In genomic region chr5:150357326-150358260, GRCh38 we compare ENCODE assay signal across 8 cellular contexts. TPM values are rescaled to one million over a fixed set of nuclear protein-coding genes. Genes with fewer than 3 reads are reported as not detected.
DNase-seq lines count a peak whose midpoint lies in the region; ATAC-seq and TF ChIP-seq lines count a peak whose summit lies in the region.

A gene with protein sequence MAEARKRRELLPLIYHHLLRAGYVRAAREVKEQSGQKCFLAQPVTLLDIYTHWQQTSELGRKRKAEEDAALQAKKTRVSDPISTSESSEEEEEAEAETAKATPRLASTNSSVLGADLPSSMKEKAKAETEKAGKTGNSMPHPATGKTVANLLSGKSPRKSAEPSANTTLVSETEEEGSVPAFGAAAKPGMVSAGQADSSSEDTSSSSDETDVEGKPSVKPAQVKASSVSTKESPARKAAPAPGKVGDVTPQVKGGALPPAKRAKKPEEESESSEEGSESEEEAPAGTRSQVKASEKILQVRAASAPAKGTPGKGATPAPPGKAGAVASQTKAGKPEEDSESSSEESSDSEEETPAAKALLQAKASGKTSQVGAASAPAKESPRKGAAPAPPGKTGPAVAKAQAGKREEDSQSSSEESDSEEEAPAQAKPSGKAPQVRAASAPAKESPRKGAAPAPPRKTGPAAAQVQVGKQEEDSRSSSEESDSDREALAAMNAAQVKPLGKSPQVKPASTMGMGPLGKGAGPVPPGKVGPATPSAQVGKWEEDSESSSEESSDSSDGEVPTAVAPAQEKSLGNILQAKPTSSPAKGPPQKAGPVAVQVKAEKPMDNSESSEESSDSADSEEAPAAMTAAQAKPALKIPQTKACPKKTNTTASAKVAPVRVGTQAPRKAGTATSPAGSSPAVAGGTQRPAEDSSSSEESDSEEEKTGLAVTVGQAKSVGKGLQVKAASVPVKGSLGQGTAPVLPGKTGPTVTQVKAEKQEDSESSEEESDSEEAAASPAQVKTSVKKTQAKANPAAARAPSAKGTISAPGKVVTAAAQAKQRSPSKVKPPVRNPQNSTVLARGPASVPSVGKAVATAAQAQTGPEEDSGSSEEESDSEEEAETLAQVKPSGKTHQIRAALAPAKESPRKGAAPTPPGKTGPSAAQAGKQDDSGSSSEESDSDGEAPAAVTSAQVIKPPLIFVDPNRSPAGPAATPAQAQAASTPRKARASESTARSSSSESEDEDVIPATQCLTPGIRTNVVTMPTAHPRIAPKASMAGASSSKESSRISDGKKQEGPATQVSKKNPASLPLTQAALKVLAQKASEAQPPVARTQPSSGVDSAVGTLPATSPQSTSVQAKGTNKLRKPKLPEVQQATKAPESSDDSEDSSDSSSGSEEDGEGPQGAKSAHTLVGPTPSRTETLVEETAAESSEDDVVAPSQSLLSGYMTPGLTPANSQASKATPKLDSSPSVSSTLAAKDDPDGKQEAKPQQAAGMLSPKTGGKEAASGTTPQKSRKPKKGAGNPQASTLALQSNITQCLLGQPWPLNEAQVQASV (N-terminal part only) (plus strand): TSS chr5:150357697. CDS start chr5:150357747, 50 bp downstream.

- H3K9me3 ChIP-seq in DOHH2 (ENCODE audit: control insufficient read depth, insufficient read depth, low read length), result no peaks in the 10 kb centered on the region

- H3K4me3 ChIP-seq in DOHH2 (ENCODE audit: low read length) (peak within 1 kb of the TSS; percentile 98), GM23338 (peak within 1 kb of the TSS; percentile 99)

- H3K27ac Mint-ChIP-seq in GM23338, result peak within 1 kb of the TSS; percentile 95
- peak within 1 kb of the TSS; percentile 51 to 98 (median 91) for H3K27ac Mint-ChIP-seq in naive thymus-derived CD8-positive, alpha-beta T cell

- H3K9me3 Mint-ChIP-seq in GM23338, result no peaks in the 10 kb centered on the region
- H3K9me3 Mint-ChIP-seq in naive thymus-derived CD8-positive, alpha-beta T cell, result no peaks in the 10 kb centered on the region

- TF ChIP-seq CTCF in DOHH2 (IDR thresholded peaks at IDR 0.05; ENCODE audit: low read depth, low read length, poor library complexity, severe bottlenecking) (no peak), GM23338 (conservative IDR thresholded peaks at IDR 0.05; ENCODE audit: low read depth in 2 of 2) (no peak)

- peaks cover 48% of the 10 kb centered on the region for H3K36me3 ChIP-seq in DOHH2 (ENCODE audit: control insufficient read depth, low read length)
- peaks cover 20% of the 10 kb centered on the region for H3K36me3 ChIP-seq in GM23338 (ENCODE audit: insufficient read depth)

- H4K20me1 ChIP-seq in DOHH2 (ENCODE audit: control insufficient read depth, insufficient read depth, low read depth, low read length) (peaks cover 16% of the 10 kb centered on the region), GM23338 (replicated peaks; ENCODE audit: insufficient read depth) (peaks cover 38% of the 10 kb centered on the region)

- DNase-seq in GM23338 (ENCODE audit: low spot score), result peak; percentile 99
- DNase-seq in LHCN-M2 (ENCODE audit: low read depth), result peak; percentile 92
- peak; percentile 99 for DNase-seq in RPMI8226
- DNase-seq in activated T-helper 1 cell treated with anti-CD3 and anti-CD28 coated beads, Interleukin-2, amount 50 U/mL, for 16 hours (ENCODE audit: low read depth in 1 of 2, low spot score in 1 of 2), result peak; percentile 94 to 97
- peak; percentile 90 for DNase-seq in fibroblast of gingiva (ENCODE audit: low read depth)
- peak; percentile 94 to 98 (median 97) for DNase-seq in naive thymus-derived CD8-positive, alpha-beta T cell
- DNase-seq in stimulated activated naive CD4-positive, alpha-beta T cell (lab: John Stamatoyannopoulos, UW), result peak; percentile 92 to 97 (median 94)

- POLR2A ChIA-PET in naive thymus-derived CD8-positive, alpha-beta T cell (lab: Charles Lee), result interaction anchor here (1.1 to 1.7 kb wide), 3 partner anchors 53 to 92 kb away, joined by 3 to 11 read pairs (median 3); partner anchors contain the start of gene RPS14

- H3K4me1 ChIP-seq in DOHH2 (ENCODE audit: control insufficient read depth, low read length) (peaks cover 42% of the 10 kb centered on the region), GM23338 (ENCODE audit: insufficient read depth) (peaks cover 3% of the 10 kb centered on the region)

- H3K4me2 ChIP-seq in DOHH2 (ENCODE audit: low read length), result peak within 1 kb of the TSS; percentile 91
- peak within 1 kb of the TSS; percentile 98 for H3K4me2 ChIP-seq in GM23338

- peak within 1 kb of the TSS; percentile 95 for H3K4me3 Mint-ChIP-seq in GM23338
- peak within 1 kb of the TSS; percentile 82 to 93 (median 88) for H3K4me3 Mint-ChIP-seq in naive thymus-derived CD8-positive, alpha-beta T cell

- H3F3A ChIP-seq in DOHH2 (ENCODE audit: control insufficient read depth, insufficient read depth) (no peaks in the 10 kb centered on the region), GM23338 (replicated peaks; ENCODE audit: low read depth) (0 out of 2 replicates have a peak, but pooled peaks cover 5% of the 10 kb centered on the region)

- H2AFZ ChIP-seq in GM23338, result peak within 1 kb of the TSS; percentile 88

- peaks cover 32% of the 10 kb centered on the region for H3K36me3 Mint-ChIP-seq in GM23338 (ENCODE audit: low read depth)
- H3K36me3 Mint-ChIP-seq in naive thymus-derived CD8-positive, alpha-beta T cell, result peaks cover 6 to 20% (median 9%) of the 10 kb centered on the region in 3 donors

- H3K4me1 Mint-ChIP-seq in GM23338, result peaks cover 13% of the 10 kb centered on the region
- peaks cover 27 to 54% (median 51%) of the 10 kb centered on the region in 4 donors for H3K4me1 Mint-ChIP-seq in naive thymus-derived CD8-positive, alpha-beta T cell

- H3K27ac ChIP-seq in DOHH2 (ENCODE audit: low read depth, low read length) (peak within 1 kb of the TSS; percentile 55), GM23338 (ENCODE audit: low read depth) (peak within 1 kb of the TSS; percentile 88; the same call in 1 of the 2 replicates)

- H3K9me2 ChIP-seq in DOHH2 (replicated peaks; ENCODE audit: control insufficient read depth, low read length), result no peaks in the 10 kb centered on the region
- H3K9me2 ChIP-seq in GM23338 (ENCODE audit: insufficient read depth), result no peaks in the 10 kb centered on the region

- H3K79me2 ChIP-seq in DOHH2 (ENCODE audit: control insufficient read depth, low read length) (peaks cover 54% of the 10 kb centered on the region), GM23338 (replicated peaks; ENCODE audit: insufficient read depth) (peaks cover 44% of the 10 kb centered on the region)

- H3K27me3 ChIP-seq in DOHH2 (ENCODE audit: control insufficient read depth, low read length), result no peaks in the 10 kb centered on the region
- H3K27me3 ChIP-seq in GM23338 (ENCODE audit: insufficient read depth), result no peaks in the 10 kb centered on the region

- H3K27me3 Mint-ChIP-seq in GM23338 (ENCODE audit: insufficient read depth, low read depth, poor library complexity), result peaks cover 2% of the 10 kb centered on the region
- H3K27me3 Mint-ChIP-seq in naive thymus-derived CD8-positive, alpha-beta T cell, result peaks cover 0 to 2% (median 0%) of the 10 kb centered on the region in 5 donors

- peak; percentile 96 for ATAC-seq in GM23338
- peak; percentile 97 to 98 for ATAC-seq in naive thymus-derived CD8-positive, alpha-beta T cell

TF ChIP-seq in GM23338, 12 proteins besides CTCF, POLR2A, EP300 and RAD21:
- TF ChIP-seq, protein P1, sequence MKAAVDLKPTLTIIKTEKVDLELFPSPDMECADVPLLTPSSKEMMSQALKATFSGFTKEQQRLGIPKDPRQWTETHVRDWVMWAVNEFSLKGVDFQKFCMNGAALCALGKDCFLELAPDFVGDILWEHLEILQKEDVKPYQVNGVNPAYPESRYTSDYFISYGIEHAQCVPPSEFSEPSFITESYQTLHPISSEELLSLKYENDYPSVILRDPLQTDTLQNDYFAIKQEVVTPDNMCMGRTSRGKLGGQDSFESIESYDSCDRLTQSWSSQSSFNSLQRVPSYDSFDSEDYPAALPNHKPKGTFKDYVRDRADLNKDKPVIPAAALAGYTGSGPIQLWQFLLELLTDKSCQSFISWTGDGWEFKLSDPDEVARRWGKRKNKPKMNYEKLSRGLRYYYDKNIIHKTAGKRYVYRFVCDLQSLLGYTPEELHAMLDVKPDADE (IDR thresholded peaks at IDR 0.05), result peak; percentile 87
- TF ChIP-seq EZH2phosphoT487 (IDR thresholded peaks at IDR 0.05; ENCODE audit: unreplicated experiment) (no peak), POLR2AphosphoS5 (IDR thresholded peaks at IDR 0.05; ENCODE audit: low read depth) (peak; percentile 88)

RNA-seq across cellular contexts. Expression of the gene that starts here (rescaled TPM):
- 152 and 165 TPM in 2 replicates for total RNA-seq in GM23338 (2014; rRNA removed; shearing (Covaris generic))
- polyA plus RNA-seq in GM23338 (2016; fragmentation: Nextera tagmentation; extraction: Ambion mirVana), result 83.4 and 86.8 TPM in 2 replicates
- total RNA-seq in LHCN-M2 (2014; rRNA removed), result 40.1 and 42.3 TPM in 2 replicates
- polyA plus RNA-seq in LHCN-M2 (2012), result 21.8 TPM
- total RNA-seq in naive thymus-derived CD8-positive, alpha-beta T cell, result 10 to 100 TPM; 61.5 to 64.6 TPM
- 10 to 100 TPM in 1 of 3 donors, 1 to 10 TPM in 2; 1.8 to 24.7 (median 3.3) TPM for polyA plus RNA-seq in naive thymus-derived CD8-positive, alpha-beta T cell

Comparison
In these comparisons a context has a peak if more than half of its experiments do, and no peak if none do; other contexts are left out.
1. Peak in every context shown above with its lines: DNase-seq, ATAC-seq, H3K4me3 ChIP-seq and H3K27ac ChIP-seq.